Comparison of ENCODE assay signal across 13 cellular contexts in the genomic region with DNA sequence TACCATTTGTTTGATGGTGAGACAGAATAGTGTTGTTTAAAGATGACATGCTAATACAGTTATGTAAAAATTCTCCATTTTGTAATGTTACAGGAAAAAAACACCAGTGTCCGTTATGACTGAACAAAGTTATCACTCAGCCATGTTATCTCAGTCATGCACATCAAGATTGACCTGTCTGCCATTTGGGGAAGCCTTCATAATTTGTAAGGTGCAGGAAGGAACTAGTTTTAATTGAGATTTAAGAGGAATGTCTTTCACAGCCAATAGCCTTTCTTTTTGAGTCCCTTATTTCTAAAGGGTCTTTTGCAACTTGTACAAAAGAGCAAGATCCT.
DNase-seq lines count a peak whose midpoint lies in the region; ATAC-seq and TF ChIP-seq lines count a peak whose summit lies in the region.
"Had no signal": no experiment of that assay in that cellular context is flagged by ENCODE, and none has a peak within 500 bp of the region (broad histone marks: within the 10 kb centered on the region; RNA-seq: fewer than 3 reads in every experiment).

No MANE protein-coding gene starts in this region.

- no peak for DNase-seq in CD8-positive, alpha-beta T cell
- DNase-seq in epithelial cell of prostate (ENCODE audit: low read depth, low spot score): no peak
- DNase-seq in stimulated activated effector memory CD8-positive, alpha-beta T cell treated with anti-CD3 and anti-CD28 coated beads, Interleukin-12 subunit alpha, Interleukin-12 subunit beta, amount 100 ng/mL, for 72 hours (ENCODE audit: low spot score in 2 of 2): no peak
- no peak for DNase-seq in RWPE1 (ENCODE audit: low spot score)
- DNase-seq in 8988T: no peak
- DNase-seq in posterior cingulate gyrus: no peak
- DNase-seq in NCI-H524 treated with DMSO at 0.1 percent for 48 hours (lab: John Stamatoyannopoulos, UW): no peak
- DNase-seq: activated CD8-positive, alpha-beta memory T cell treated with anti-CD3 and anti-CD28 coated beads for 24 hours; CD8-positive, alpha-beta memory T cell; dermis blood vessel endothelial cell; NCI-H2107 had no signal

- H3K4me1 Mint-ChIP-seq in CD8-positive, alpha-beta T cell (ENCODE audit: low read depth): peaks cover 46% of the 10 kb centered on the region
- peaks cover 23% of the 10 kb centered on the region for H3K4me1 Mint-ChIP-seq in stimulated activated effector memory CD8-positive, alpha-beta T cell treated with anti-CD3 and anti-CD28 coated beads, Interleukin-12 subunit alpha, Interleukin-12 subunit beta, amount 100 ng/mL, for 72 hours

- H3K9ac ChIP-seq in Loucy (ENCODE audit: low read depth, low read length, poor library complexity, severe bottlenecking): peak overlapping the region; percentile 17

- H3K4me1 ChIP-seq in CD8-positive, alpha-beta T cell (ENCODE audit: insufficient read depth, low read length): peaks cover 23% of the 10 kb centered on the region
- peaks cover 70% of the 10 kb centered on the region for H3K4me1 ChIP-seq in Loucy (ENCODE audit: insufficient read depth, low read length, poor library complexity, severe bottlenecking)

- no peaks in the 10 kb centered on the region for H3K27me3 Mint-ChIP-seq in CD8-positive, alpha-beta T cell (ENCODE audit: low read depth)
- H3K27me3 Mint-ChIP-seq: activated naive CD4-positive, alpha-beta T cell treated with anti-CD3 and anti-CD28 coated beads, Interleukin-2, amount 10 ng/mL, durations not matched to agents 7 days and 5 days; CD8-positive, alpha-beta memory T cell had no signal

- H2AFZ ChIP-seq in Loucy (ENCODE audit: low read length): no peak overlapping the region

- no peak for ATAC-seq in CD8-positive, alpha-beta T cell
- ATAC-seq in stimulated activated effector memory CD8-positive, alpha-beta T cell treated with anti-CD3 and anti-CD28 coated beads, Interleukin-12 subunit alpha, Interleukin-12 subunit beta, amount 100 ng/mL, for 72 hours: no peak

- intact Hi-C loops in CD8-positive, alpha-beta T cell (cut with DNase I, micrococcal nuclease): loop anchor here in 1 of 2 experiments (1.0 to 5.0 kb wide), 2 partner anchors 36 to 157 kb away; no protein-coding TSS in a partner anchor
- intact Hi-C loops in posterior cingulate gyrus (cut with DNase I): loop anchor here (10.0 kb wide), 1 partner anchor 153 kb away; no protein-coding TSS in a partner anchor

- no peak overlapping the region for H3K4me2 ChIP-seq in Loucy (ENCODE audit: low read depth, low read length, poor library complexity, severe bottlenecking)

- H3K4me3 ChIP-seq in CD8-positive, alpha-beta T cell (ENCODE audit: low read depth, low read length): no peak overlapping the region
- no peak overlapping the region for H3K4me3 ChIP-seq in Loucy (ENCODE audit: low read length, poor library complexity, severe bottlenecking)

- H3K36me3 Mint-ChIP-seq in CD8-positive, alpha-beta T cell: no peaks in the 10 kb centered on the region
- no peaks in the 10 kb centered on the region for H3K36me3 Mint-ChIP-seq in stimulated activated effector memory CD8-positive, alpha-beta T cell treated with anti-CD3 and anti-CD28 coated beads, Interleukin-12 subunit alpha, Interleukin-12 subunit beta, amount 100 ng/mL, for 72 hours
- H3K36me3 Mint-ChIP-seq: activated naive CD4-positive, alpha-beta T cell treated with anti-CD3 and anti-CD28 coated beads, Interleukin-2, amount 10 ng/mL, durations not matched to agents 7 days and 5 days; CD8-positive, alpha-beta memory T cell had no signal

- H4K20me1 ChIP-seq in Loucy (ENCODE audit: insufficient read depth, low read length, poor library complexity, severe bottlenecking): no peaks in the 10 kb centered on the region

- H3K27ac Mint-ChIP-seq in CD8-positive, alpha-beta T cell: peak overlapping the region; percentile 87
- H3K27ac Mint-ChIP-seq in stimulated activated effector memory CD8-positive, alpha-beta T cell treated with anti-CD3 and anti-CD28 coated beads, Interleukin-12 subunit alpha, Interleukin-12 subunit beta, amount 100 ng/mL, for 72 hours: peak overlapping the region; percentile 1
- H3K27ac Mint-ChIP-seq: activated naive CD4-positive, alpha-beta T cell treated with anti-CD3 and anti-CD28 coated beads, Interleukin-2, amount 10 ng/mL, durations not matched to agents 7 days and 5 days had no signal

- no peaks in the 10 kb centered on the region for H3F3A ChIP-seq in Loucy (ENCODE audit: low read depth)

- no peaks in the 10 kb centered on the region for H3K9me3 Mint-ChIP-seq in CD8-positive, alpha-beta T cell
- no peaks in the 10 kb centered on the region for H3K9me3 Mint-ChIP-seq in stimulated activated effector memory CD8-positive, alpha-beta T cell treated with anti-CD3 and anti-CD28 coated beads, Interleukin-12 subunit alpha, Interleukin-12 subunit beta, amount 100 ng/mL, for 72 hours
- H3K9me3 Mint-ChIP-seq: activated naive CD4-positive, alpha-beta T cell treated with anti-CD3 and anti-CD28 coated beads, Interleukin-2, amount 10 ng/mL, durations not matched to agents 7 days and 5 days; CD8-positive, alpha-beta memory T cell had no signal

- H3K36me3 ChIP-seq in CD8-positive, alpha-beta T cell (ENCODE audit: insufficient read depth, low read length): no peaks in the 10 kb centered on the region
- H3K36me3 ChIP-seq in Loucy (ENCODE audit: insufficient read depth, low read length): no peaks in the 10 kb centered on the region

- CTCF ChIA-PET in CD8-positive, alpha-beta T cell (lab: Charles Lee): interaction anchor here (0.7 to 15.7 kb wide), 14 partner anchors 9 to 574 kb away, joined by 3 to 262 read pairs (median 6); a partner anchor contains a TSS
- CTCF ChIA-PET in RWPE1 (lab: Yijun Ruan, JAX): no interaction called here

- TF ChIP-seq CTCF in CD8-positive, alpha-beta T cell (IDR thresholded peaks at IDR 0.05): no peak
- TF ChIP-seq CTCF in Loucy (conservative IDR thresholded peaks at IDR 0.05; ENCODE audit: low read length) (no peak), RWPE1 (conservative IDR thresholded peaks at IDR 0.05; ENCODE audit: low read depth) (no peak)

- POLR2A ChIA-PET in CD8-positive, alpha-beta T cell (lab: Charles Lee): interaction anchor here (0.8 to 6.9 kb wide), 7 partner anchors 32 to 565 kb away, joined by 3 to 54 read pairs (median 4); a partner anchor contains a TSS
- POLR2A ChIA-PET in RWPE1 (lab: Yijun Ruan, JAX; ENCODE audit: low non-redundant PET): no interaction called here

- H3K79me2 ChIP-seq in Loucy (ENCODE audit: insufficient read depth, low read length): no peaks in the 10 kb centered on the region

- no peak overlapping the region for H3K27ac ChIP-seq in CD8-positive, alpha-beta T cell (ENCODE audit: low read depth, low read length)
- peak overlapping the region; percentile 65 for H3K27ac ChIP-seq in epithelial cell of prostate
- no peak overlapping the region for H3K27ac ChIP-seq in RWPE1

- no peaks in the 10 kb centered on the region for H3K9me2 ChIP-seq in Loucy (replicated peaks; ENCODE audit: low read depth, low read length)

- H3K4me3 Mint-ChIP-seq in CD8-positive, alpha-beta T cell: no peak overlapping the region
- H3K4me3 Mint-ChIP-seq in stimulated activated effector memory CD8-positive, alpha-beta T cell treated with anti-CD3 and anti-CD28 coated beads, Interleukin-12 subunit alpha, Interleukin-12 subunit beta, amount 100 ng/mL, for 72 hours: no peak overlapping the region
- H3K4me3 Mint-ChIP-seq: activated naive CD4-positive, alpha-beta T cell treated with anti-CD3 and anti-CD28 coated beads, Interleukin-2, amount 10 ng/mL, durations not matched to agents 7 days and 5 days; CD8-positive, alpha-beta memory T cell had no signal

- H3K27me3 ChIP-seq in CD8-positive, alpha-beta T cell (ENCODE audit: insufficient read depth, low read length): no peaks in the 10 kb centered on the region
- no peaks in the 10 kb centered on the region for H3K27me3 ChIP-seq in Loucy (ENCODE audit: insufficient read depth, low read length, poor library complexity, severe bottlenecking)

- H3K9me3 ChIP-seq in CD8-positive, alpha-beta T cell (ENCODE audit: low read length): no peaks in the 10 kb centered on the region
- no peaks in the 10 kb centered on the region for H3K9me3 ChIP-seq in Loucy (ENCODE audit: insufficient read depth, low read depth, low read length)
